Comparison of ENCODE assay signal across 15 cellular contexts in genomic region chr3:172087198-172087597, GRCh38. TPM values are rescaled to one million over a fixed set of nuclear protein-coding genes. Genes with fewer than 3 reads are reported as not detected.
DNase-seq lines count a peak whose midpoint lies in the region; FAIRE-seq and TF ChIP-seq lines count a peak whose summit lies in the region.
"Had no signal": no experiment of that assay in that cellular context is flagged by ENCODE, and none has a peak within 500 bp of the region (broad histone marks: within the 10 kb centered on the region; RNA-seq: fewer than 3 reads in every experiment).

No MANE protein-coding gene starts in this region.

- H3K9me3 ChIP-seq in kidney (ENCODE audit: control insufficient read depth in 1 of 2, low read length in 2 of 2), result no peaks in the 10 kb centered on the region
- H3K9me3 ChIP-seq: vagina had no signal

- peaks cover 6 to 10% of the 10 kb centered on the region in 2 donors for H3K4me1 ChIP-seq in kidney (ENCODE audit: control insufficient read depth in 1 of 2, insufficient read depth in 1 of 2, low read depth in 1 of 2, low read length in 2 of 2)

- H3K27ac Mint-ChIP-seq in endothelial cell (ENCODE audit: unreplicated experiment), result peak overlapping the region; percentile 70

- H3K4me3 Mint-ChIP-seq in endothelial cell (ENCODE audit: unreplicated experiment), result no peak overlapping the region

- DNase-seq in EL, result peak; percentile 25
- DNase-seq in RWPE1 (ENCODE audit: low spot score), result peak; percentile 21
- DNase-seq in endothelial cell (ENCODE audit: low spot score), result no peak
- peak; percentile 19 for DNase-seq in putamen (ENCODE audit: low spot score)
- no peak for DNase-seq in DMS153 (lab: John Stamatoyannopoulos, UW)
- no peak for DNase-seq in NCI-H1092 treated with DMSO at 0.1 percent for 48 hours (lab: John Stamatoyannopoulos, UW)
- DNase-seq in kidney, result no peak
- DNase-seq: activated CD4-positive, CD25-positive, alpha-beta regulatory T cell; COR-L47; GOT3; midbrain; NCI-H1436; NCI-H446; stimulated activated CD4-positive, alpha-beta T cell treated with anti-CD3 and anti-CD28 coated beads, Interleukin-4, amount 100 ng/mL, for 24 hours had no signal

- peaks cover 0 to 6% of the 10 kb centered on the region in 2 donors for H3K36me3 ChIP-seq in kidney (ENCODE audit: control insufficient read depth in 1 of 2, insufficient read depth in 2 of 2, low read length in 2 of 2)
- H3K36me3 ChIP-seq: vagina had no signal

- POLR2A ChIA-PET in RWPE1 (lab: Yijun Ruan, JAX; ENCODE audit: low non-redundant PET), result no interaction called here

- TF ChIP-seq CTCF in RWPE1 (conservative IDR thresholded peaks at IDR 0.05; ENCODE audit: low read depth) (no peak), endothelial cell (IDR thresholded peaks at IDR 0.05; ENCODE audit: unreplicated experiment) (no peak), kidney (IDR thresholded peaks at IDR 0.05; ENCODE audit: borderline replicate concordance, extremely low read depth, insufficient read depth) (no peak)

- H3K9me3 Mint-ChIP-seq in endothelial cell (ENCODE audit: unreplicated experiment), result no peaks in the 10 kb centered on the region

- CTCF ChIA-PET in RWPE1 (lab: Yijun Ruan, JAX), result interaction anchor here (0.5 to 0.7 kb wide), 3 partner anchors 256 to 671 kb away, joined by 3 to 6 read pairs (median 3); no protein-coding TSS in a partner anchor

- intact Hi-C loops in kidney (cut with DNase I), result no loop called here

- peaks cover 15% of the 10 kb centered on the region for H3K36me3 Mint-ChIP-seq in endothelial cell (ENCODE audit: low read depth, unreplicated experiment)

- FAIRE-seq in kidney (lab: Jason Lieb, UNC), result no peak

- peaks cover 1% of the 10 kb centered on the region for H3K27me3 Mint-ChIP-seq in endothelial cell (ENCODE audit: unreplicated experiment)

- H3K9ac ChIP-seq in kidney (ENCODE audit: low read length in 2 of 2), result no peak overlapping the region

- peaks cover 47% of the 10 kb centered on the region for H3K4me1 Mint-ChIP-seq in endothelial cell (ENCODE audit: unreplicated experiment)

- no peak overlapping the region for H3K4me3 ChIP-seq in kidney (ENCODE audit: low read length in 2 of 2)
- H3K4me3 ChIP-seq: vagina had no signal

- H3K27ac ChIP-seq in RWPE1 (no peak overlapping the region), kidney (ENCODE audit: low read depth in 2 of 2, low read length in 2 of 2) (no peak overlapping the region)
- H3K27ac ChIP-seq: vagina had no signal

RNA-seq across cellular contexts. Expression of gene FNDC3B, which starts 47.8 kb away (rescaled TPM):
- total RNA-seq in endothelial cell (ENCODE audit: unreplicated experiment), result 204 TPM
- 185 TPM for total RNA-seq in kidney
- polyA plus RNA-seq in kidney (ENCODE audit: insufficient read depth, low read depth, low replicate concordance), result 11.8 TPM

Comparison
In these comparisons a context has a peak if more than half of its experiments do, and no peak if none do; other contexts are left out.
1. DNase-seq: peak in EL (single experiment), RWPE1 (single experiment) and putamen (single experiment); none in endothelial cell (single experiment), DMS153 (single experiment), NCI-H1092 treated with DMSO at 0.1 percent for 48 hours (single experiment) and kidney (single experiment).